Comparison of ENCODE assay signal across 1 cellular context in the genomic region with DNA sequence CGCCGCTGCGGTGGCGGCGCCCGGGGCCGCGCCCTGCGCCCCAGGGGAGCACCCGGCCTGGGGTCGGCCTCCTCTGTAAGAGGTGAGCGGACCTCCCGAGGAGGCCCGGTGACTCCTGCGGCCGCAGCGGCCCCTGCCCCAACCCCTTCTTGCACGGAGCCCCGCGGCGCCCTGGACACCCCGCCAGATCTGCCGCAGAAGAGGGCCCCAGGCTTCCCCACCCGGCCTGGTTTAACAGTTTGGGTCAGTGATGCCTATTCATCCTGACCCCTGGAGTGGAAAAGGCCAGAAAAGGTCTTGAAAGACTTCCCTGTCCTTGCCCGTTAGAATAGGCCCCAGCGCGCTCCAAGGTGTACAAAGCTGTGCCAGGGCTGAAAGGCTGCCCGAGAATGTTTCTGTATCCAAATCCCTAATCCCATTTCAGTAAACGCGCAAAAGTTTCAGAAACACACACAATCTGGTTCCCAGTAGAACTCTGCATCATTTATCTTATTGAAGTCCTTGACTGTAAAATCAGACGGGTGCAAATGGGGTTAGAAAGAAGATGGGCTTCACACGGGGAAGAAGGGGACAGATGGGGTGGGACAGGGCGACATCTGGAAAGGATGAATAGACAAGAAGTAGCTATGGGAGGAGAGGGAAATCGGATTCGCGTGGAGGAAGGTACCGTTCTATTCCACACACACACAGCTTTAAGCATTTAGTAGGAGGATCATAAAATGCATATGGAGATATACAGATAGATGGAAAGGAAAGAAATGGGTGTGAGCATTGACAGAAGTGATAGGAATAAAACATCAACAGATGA.
TF ChIP-seq lines count a peak whose summit lies in the region.

No MANE protein-coding gene starts in this region.

TF ChIP-seq in K562, 482 proteins besides CTCF, POLR2A, EP300 and RAD21 (continued from another document and continues in another):
- TF ChIP-seq SRSF3 (IDR thresholded peaks at IDR 0.05; ENCODE audit: insufficient read depth, low read length): 0 out of 2 replicates have a peak, but pooled peaks have one; percentile 6
- peak; percentile 80 for TF ChIP-seq RBFOX2 (IDR thresholded peaks at IDR 0.05; ENCODE audit: low read depth, low read length)
- TF ChIP-seq, protein P1, sequence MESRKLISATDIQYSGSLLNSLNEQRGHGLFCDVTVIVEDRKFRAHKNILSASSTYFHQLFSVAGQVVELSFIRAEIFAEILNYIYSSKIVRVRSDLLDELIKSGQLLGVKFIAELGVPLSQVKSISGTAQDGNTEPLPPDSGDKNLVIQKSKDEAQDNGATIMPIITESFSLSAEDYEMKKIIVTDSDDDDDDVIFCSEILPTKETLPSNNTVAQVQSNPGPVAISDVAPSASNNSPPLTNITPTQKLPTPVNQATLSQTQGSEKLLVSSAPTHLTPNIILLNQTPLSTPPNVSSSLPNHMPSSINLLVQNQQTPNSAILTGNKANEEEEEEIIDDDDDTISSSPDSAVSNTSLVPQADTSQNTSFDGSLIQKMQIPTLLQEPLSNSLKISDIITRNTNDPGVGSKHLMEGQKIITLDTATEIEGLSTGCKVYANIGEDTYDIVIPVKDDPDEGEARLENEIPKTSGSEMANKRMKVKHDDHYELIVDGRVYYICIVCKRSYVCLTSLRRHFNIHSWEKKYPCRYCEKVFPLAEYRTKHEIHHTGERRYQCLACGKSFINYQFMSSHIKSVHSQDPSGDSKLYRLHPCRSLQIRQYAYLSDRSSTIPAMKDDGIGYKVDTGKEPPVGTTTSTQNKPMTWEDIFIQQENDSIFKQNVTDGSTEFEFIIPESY (CRISPR knock-in tag; IDR thresholded peaks at IDR 0.05): no peak
- no peak for TF ChIP-seq LCOR (CRISPR knock-in tag; IDR thresholded peaks at IDR 0.05)
- TF ChIP-seq, protein P2, sequence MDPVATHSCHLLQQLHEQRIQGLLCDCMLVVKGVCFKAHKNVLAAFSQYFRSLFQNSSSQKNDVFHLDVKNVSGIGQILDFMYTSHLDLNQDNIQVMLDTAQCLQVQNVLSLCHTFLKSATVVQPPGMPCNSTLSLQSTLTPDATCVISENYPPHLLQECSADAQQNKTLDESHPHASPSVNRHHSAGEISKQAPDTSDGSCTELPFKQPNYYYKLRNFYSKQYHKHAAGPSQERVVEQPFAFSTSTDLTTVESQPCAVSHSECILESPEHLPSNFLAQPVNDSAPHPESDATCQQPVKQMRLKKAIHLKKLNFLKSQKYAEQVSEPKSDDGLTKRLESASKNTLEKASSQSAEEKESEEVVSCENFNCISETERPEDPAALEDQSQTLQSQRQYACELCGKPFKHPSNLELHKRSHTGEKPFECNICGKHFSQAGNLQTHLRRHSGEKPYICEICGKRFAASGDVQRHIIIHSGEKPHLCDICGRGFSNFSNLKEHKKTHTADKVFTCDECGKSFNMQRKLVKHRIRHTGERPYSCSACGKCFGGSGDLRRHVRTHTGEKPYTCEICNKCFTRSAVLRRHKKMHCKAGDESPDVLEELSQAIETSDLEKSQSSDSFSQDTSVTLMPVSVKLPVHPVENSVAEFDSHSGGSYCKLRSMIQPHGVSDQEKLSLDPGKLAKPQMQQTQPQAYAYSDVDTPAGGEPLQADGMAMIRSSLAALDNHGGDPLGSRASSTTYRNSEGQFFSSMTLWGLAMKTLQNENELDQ (CRISPR knock-in tag; IDR thresholded peaks at IDR 0.05; ENCODE audit: borderline replicate concordance): no peak
- TF ChIP-seq TAF7 (tag; IDR thresholded peaks at IDR 0.05): 0 out of 2 replicates have a peak, but pooled peaks have one; percentile 16
- TF ChIP-seq SMARCA5 (IDR thresholded peaks at IDR 0.05): no peak
- no peak for TF ChIP-seq KAT2B (IDR thresholded peaks at IDR 0.05; ENCODE audit: low read depth, low read length)
- no peak for TF ChIP-seq ZNF354B (CRISPR knock-in tag; IDR thresholded peaks at IDR 0.05)
- TF ChIP-seq ZNF12 (CRISPR knock-in tag; IDR thresholded peaks at IDR 0.05): no peak
- TF ChIP-seq, protein P3, sequence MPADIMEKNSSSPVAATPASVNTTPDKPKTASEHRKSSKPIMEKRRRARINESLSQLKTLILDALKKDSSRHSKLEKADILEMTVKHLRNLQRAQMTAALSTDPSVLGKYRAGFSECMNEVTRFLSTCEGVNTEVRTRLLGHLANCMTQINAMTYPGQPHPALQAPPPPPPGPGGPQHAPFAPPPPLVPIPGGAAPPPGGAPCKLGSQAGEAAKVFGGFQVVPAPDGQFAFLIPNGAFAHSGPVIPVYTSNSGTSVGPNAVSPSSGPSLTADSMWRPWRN (IDR thresholded peaks at IDR 0.05; ENCODE audit: low read depth): peak; percentile 11; the same call in 1 of the 2 replicates
- no peak for TF ChIP-seq NBN (IDR thresholded peaks at IDR 0.05; ENCODE audit: low read depth)
- 0 out of 2 replicates have a peak, but pooled peaks have one; percentile 43 for TF ChIP-seq NFRKB (IDR thresholded peaks at IDR 0.05; ENCODE audit: low read depth)
- TF ChIP-seq CBX8 (IDR thresholded peaks at IDR 0.05; ENCODE audit: borderline replicate concordance, extremely low read depth, low read depth, low read length, poor library complexity, severe bottlenecking): no peak
- TF ChIP-seq BCOR (IDR thresholded peaks at IDR 0.05): peak; percentile 20; the same call in 1 of the 2 replicates
- TF ChIP-seq SMC3 (conservative IDR thresholded peaks at IDR 0.05; ENCODE audit: insufficient read depth, low read depth, low read length): no peak
- no peak for TF ChIP-seq ZNF134 (CRISPR knock-in tag; conservative IDR thresholded peaks at IDR 0.05)
- no peak for TF ChIP-seq MEIS2 (IDR thresholded peaks at IDR 0.05; ENCODE audit: partially characterized antibody)
- no peak for TF ChIP-seq BMI1 (IDR thresholded peaks at IDR 0.05; ENCODE audit: low read length)
- TF ChIP-seq TAF1 (IDR thresholded peaks at IDR 0.05; ENCODE audit: control insufficient read depth, extremely low read depth, insufficient read depth, low read length, severe bottlenecking): no peak
- TF ChIP-seq POU5F1 (IDR thresholded peaks at IDR 0.05; ENCODE audit: borderline replicate concordance, low read depth, low read length, partially characterized antibody): no peak
- no peak; the same call in 1 of the 2 replicates for TF ChIP-seq BRD4 (IDR thresholded peaks at IDR 0.05)
- no peak for TF ChIP-seq TAF9B (IDR thresholded peaks at IDR 0.05; ENCODE audit: partially characterized antibody)
- no peak for TF ChIP-seq ZNF140 (CRISPR knock-in tag; IDR thresholded peaks at IDR 0.05)
- TF ChIP-seq, protein P4, sequence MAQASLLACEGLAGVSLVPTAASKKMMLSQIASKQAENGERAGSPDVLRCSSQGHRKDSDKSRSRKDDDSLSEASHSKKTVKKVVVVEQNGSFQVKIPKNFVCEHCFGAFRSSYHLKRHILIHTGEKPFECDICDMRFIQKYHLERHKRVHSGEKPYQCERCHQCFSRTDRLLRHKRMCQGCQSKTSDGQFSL (CRISPR knock-in tag; IDR thresholded peaks at IDR 0.05): no peak
- TF ChIP-seq, protein P4 (tag; IDR thresholded peaks at IDR 0.05): no peak
- TF ChIP-seq, protein P5, sequence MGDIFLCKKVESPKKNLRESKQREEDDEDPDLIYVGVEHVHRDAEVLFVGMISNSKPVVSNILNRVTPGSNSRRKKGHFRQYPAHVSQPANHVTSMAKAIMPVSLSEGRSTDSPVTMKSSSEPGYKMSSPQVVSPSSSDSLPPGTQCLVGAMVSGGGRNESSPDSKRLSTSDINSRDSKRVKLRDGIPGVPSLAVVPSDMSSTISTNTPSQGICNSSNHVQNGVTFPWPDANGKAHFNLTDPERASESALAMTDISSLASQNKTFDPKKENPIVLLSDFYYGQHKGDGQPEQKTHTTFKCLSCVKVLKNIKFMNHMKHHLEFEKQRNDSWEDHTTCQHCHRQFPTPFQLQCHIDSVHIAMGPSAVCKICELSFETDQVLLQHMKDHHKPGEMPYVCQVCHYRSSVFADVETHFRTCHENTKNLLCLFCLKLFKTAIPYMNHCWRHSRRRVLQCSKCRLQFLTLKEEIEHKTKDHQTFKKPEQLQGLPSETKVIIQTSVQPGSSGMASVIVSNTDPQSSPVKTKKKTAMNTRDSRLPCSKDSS (IDR thresholded peaks at IDR 0.05; ENCODE audit: low read depth, partially characterized antibody): no peak
- TF ChIP-seq ZNF696 (CRISPR knock-in tag; conservative IDR thresholded peaks at IDR 0.05): no peak
- no peak for TF ChIP-seq ZNF76 (CRISPR knock-in tag; IDR thresholded peaks at IDR 0.05; ENCODE audit: borderline replicate concordance)
- no peak for TF ChIP-seq ZKSCAN3 (CRISPR knock-in tag; IDR thresholded peaks at IDR 0.05)
- TF ChIP-seq ZNF717 (CRISPR knock-in tag; IDR thresholded peaks at IDR 0.05): no peak
- TF ChIP-seq, protein P6, sequence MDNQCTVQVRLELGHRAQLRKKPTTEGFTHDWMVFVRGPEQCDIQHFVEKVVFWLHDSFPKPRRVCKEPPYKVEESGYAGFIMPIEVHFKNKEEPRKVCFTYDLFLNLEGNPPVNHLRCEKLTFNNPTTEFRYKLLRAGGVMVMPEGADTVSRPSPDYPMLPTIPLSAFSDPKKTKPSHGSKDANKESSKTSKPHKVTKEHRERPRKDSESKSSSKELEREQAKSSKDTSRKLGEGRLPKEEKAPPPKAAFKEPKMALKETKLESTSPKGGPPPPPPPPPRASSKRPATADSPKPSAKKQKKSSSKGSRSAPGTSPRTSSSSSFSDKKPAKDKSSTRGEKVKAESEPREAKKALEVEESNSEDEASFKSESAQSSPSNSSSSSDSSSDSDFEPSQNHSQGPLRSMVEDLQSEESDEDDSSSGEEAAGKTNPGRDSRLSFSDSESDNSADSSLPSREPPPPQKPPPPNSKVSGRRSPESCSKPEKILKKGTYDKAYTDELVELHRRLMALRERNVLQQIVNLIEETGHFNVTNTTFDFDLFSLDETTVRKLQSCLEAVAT (IDR thresholded peaks at IDR 0.05): peak in 1 of 2 experiments; percentile 66; a peak in 2 of 4 replicates
- TF ChIP-seq, protein P7, sequence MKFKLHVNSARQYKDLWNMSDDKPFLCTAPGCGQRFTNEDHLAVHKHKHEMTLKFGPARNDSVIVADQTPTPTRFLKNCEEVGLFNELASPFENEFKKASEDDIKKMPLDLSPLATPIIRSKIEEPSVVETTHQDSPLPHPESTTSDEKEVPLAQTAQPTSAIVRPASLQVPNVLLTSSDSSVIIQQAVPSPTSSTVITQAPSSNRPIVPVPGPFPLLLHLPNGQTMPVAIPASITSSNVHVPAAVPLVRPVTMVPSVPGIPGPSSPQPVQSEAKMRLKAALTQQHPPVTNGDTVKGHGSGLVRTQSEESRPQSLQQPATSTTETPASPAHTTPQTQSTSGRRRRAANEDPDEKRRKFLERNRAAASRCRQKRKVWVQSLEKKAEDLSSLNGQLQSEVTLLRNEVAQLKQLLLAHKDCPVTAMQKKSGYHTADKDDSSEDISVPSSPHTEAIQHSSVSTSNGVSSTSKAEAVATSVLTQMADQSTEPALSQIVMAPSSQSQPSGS (CRISPR knock-in tag; IDR thresholded peaks at IDR 0.05): no peak
- peak; percentile 30; the same call in 1 of the 2 replicates for TF ChIP-seq SUPT5H (IDR thresholded peaks at IDR 0.05)
- no peak for TF ChIP-seq CEBPB (tag; IDR thresholded peaks at IDR 0.05)
- TF ChIP-seq, protein P8, sequence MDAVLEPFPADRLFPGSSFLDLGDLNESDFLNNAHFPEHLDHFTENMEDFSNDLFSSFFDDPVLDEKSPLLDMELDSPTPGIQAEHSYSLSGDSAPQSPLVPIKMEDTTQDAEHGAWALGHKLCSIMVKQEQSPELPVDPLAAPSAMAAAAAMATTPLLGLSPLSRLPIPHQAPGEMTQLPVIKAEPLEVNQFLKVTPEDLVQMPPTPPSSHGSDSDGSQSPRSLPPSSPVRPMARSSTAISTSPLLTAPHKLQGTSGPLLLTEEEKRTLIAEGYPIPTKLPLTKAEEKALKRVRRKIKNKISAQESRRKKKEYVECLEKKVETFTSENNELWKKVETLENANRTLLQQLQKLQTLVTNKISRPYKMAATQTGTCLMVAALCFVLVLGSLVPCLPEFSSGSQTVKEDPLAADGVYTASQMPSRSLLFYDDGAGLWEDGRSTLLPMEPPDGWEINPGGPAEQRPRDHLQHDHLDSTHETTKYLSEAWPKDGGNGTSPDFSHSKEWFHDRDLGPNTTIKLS (IDR thresholded peaks at IDR 0.05; ENCODE audit: borderline replicate concordance, low read depth): no peak
- TF ChIP-seq ZNF311 (CRISPR knock-in tag; IDR thresholded peaks at IDR 0.05): no peak
